ENCODE assay signal across 3 cellular contexts in genomic region chr21:36526104-36526503, GRCh38.
A peak's percentile ranks its signal among the peaks of the same experiment; 100 is the strongest.
TF ChIP-seq lines count a peak whose summit lies in the region.

No MANE protein-coding gene starts in this region.

TF ChIP-seq in HepG2, 621 proteins besides CTCF, POLR2A, EP300 and RAD21:
- TF ChIP-seq ZBTB40 (IDR thresholded peaks at IDR 0.05) (no peak), ZBTB40 (CRISPR knock-in tag; IDR thresholded peaks at IDR 0.05) (peak; percentile 71; the same call in 1 of the 2 replicates), ZNF788 (CRISPR knock-in tag; IDR thresholded peaks at IDR 0.05; ENCODE audit: borderline replicate concordance) (no peak)
TF ChIP-seq in HepG2: peak in this region for 1.

TF ChIP-seq in GM12878, 131 proteins besides CTCF, POLR2A, EP300 and RAD21:
- TF ChIP-seq MYC (IDR thresholded peaks at IDR 0.05; ENCODE audit: insufficient read depth, insufficient read length, insufficient replicate concordance, low read length, severe bottlenecking), result no peak
- TF ChIP-seq ZBTB40 (IDR thresholded peaks at IDR 0.05; ENCODE audit: borderline replicate concordance), result peak; percentile 64

TF ChIP-seq in K562, 482 proteins besides CTCF, POLR2A, EP300 and RAD21:
- TF ChIP-seq TAL1 (IDR thresholded peaks at IDR 0.05) (0 out of 2 replicates have a peak, but pooled peaks have one; percentile 8), SRSF7 (optimal IDR thresholded peaks at IDR 0.05; ENCODE audit: low read depth, low read length) (no peak), ID3 (CRISPR knock-in tag; IDR thresholded peaks at IDR 0.05) (no peak), ID3 (tag; IDR thresholded peaks at IDR 0.05) (no peak), ZBTB40 (IDR thresholded peaks at IDR 0.05) (peak; percentile 93), ZBTB40 (CRISPR knock-in tag; IDR thresholded peaks at IDR 0.05) (peak; percentile 87)
